ENCODE assay signal across 22 cellular contexts in genomic region chr1:232966663-232967062, GRCh38. TPM values are rescaled to one million over a fixed set of nuclear protein-coding genes. Genes with fewer than 3 reads are reported as not detected.
DNase-seq lines count a peak whose midpoint lies in the region; ATAC-seq, FAIRE-seq and TF ChIP-seq lines count a peak whose summit lies in the region.
"Had no signal": no experiment of that assay in that cellular context is flagged by ENCODE, and none has a peak within 500 bp of the region (broad histone marks: within the 10 kb centered on the region; RNA-seq: fewer than 3 reads in every experiment).

No MANE protein-coding gene starts in this region.

- H3K9me3 ChIP-seq in pancreas = no peaks in the 10 kb centered on the region

- peaks cover 0 to 7% (median 0%) of the 10 kb centered on the region in 3 donors for H3K4me1 ChIP-seq in pancreas

- no peak for FAIRE-seq in pancreas (lab: Jason Lieb, UNC)

- WGBS in pancreas, 2 donors = 26 to 43% methylated on average over 4 of the region's 4 CpGs

- CTCF ChIA-PET in Calu3 (lab: Charles Lee) = no interaction called here

- ATAC-seq in esophagus mucosa (peak; percentile 90), pancreas (peak; percentile 68 to 76 (median 72))
- ATAC-seq: natural killer cell treated with Interleukin-12 subunit alpha and Interleukin-12 subunit beta and Interleukin-15 and Interleukin-18, amount 100 ng/mL, for 72 hours had no signal

- H3K27me3 ChIP-seq in pancreas = no peaks in the 10 kb centered on the region

- no peaks in the 10 kb centered on the region for H3K36me3 Mint-ChIP-seq in Calu3 (ENCODE audit: insufficient read depth, unreplicated experiment)

- no peak overlapping the region for H3K4me3 Mint-ChIP-seq in Calu3 (ENCODE audit: low read depth, unreplicated experiment)
- H3K4me3 Mint-ChIP-seq: activated CD4-positive, alpha-beta memory T cell treated with anti-CD3 and anti-CD28 coated beads for 36 hours; CD4-positive, alpha-beta memory T cell; natural killer cell treated with Interleukin-12 subunit alpha and Interleukin-12 subunit beta and Interleukin-15 and Interleukin-18, amount 100 ng/mL, for 72 hours had no signal

- H3K36me3 ChIP-seq in pancreas = peaks cover 0 to 10% (median 0%) of the 10 kb centered on the region in 3 donors

- intact Hi-C loops in Calu3 (cut with micrococcal nuclease; ENCODE audit: unreplicated experiment) (no loop called here), pancreas (cut with DNase I) (no loop called here)

- DNase-seq in Calu3 = peak; percentile 42
- DNase-seq in LoVo (ENCODE audit: low spot score) = peak; percentile 22
- DNase-seq in pancreas = no peak
- no peak for DNase-seq in activated CD4-positive, alpha-beta T cell treated with anti-CD3 and anti-CD28 coated beads for 48 hours
- no peak for DNase-seq in stimulated activated CD4-positive, alpha-beta T cell treated with anti-CD3 and anti-CD28 coated beads, Interleukin-4, amount 100 ng/mL, for 1 hour
- DNase-seq in NAMALWA (ENCODE audit: low spot score) = no peak
- DNase-seq: activated CD4-positive, alpha-beta memory T cell treated with anti-CD3 and anti-CD28 coated beads for 36 hours; activated gamma-delta T cell treated with Interleukin-2 at 50 U/mL for 16 hours; activated T-cell treated with anti-CD3 and anti-CD28 coated beads for 4 hours; amniotic stem cell; caudate nucleus; CD4-positive, alpha-beta memory T cell; effector CD4-positive, alpha-beta T cell; glutamatergic neuron; Kasumi-1; mammary epithelial cell; NCI-H1105 treated with DMSO at 0.1 percent for 48 hours; NCI-H2081 treated with DMSO at 0.1 percent for 48 hours; SIG-M5; stimulated activated CD4-positive, alpha-beta T cell treated with anti-CD3 and anti-CD28 coated beads, Interleukin-2, amount 100 ng/mL, for 48 hours had no signal

- H3K27ac Mint-ChIP-seq in Calu3 (ENCODE audit: unreplicated experiment) = no peak overlapping the region
- H3K27ac Mint-ChIP-seq: activated CD4-positive, alpha-beta memory T cell treated with anti-CD3 and anti-CD28 coated beads for 36 hours; CD4-positive, alpha-beta memory T cell; natural killer cell treated with Interleukin-12 subunit alpha and Interleukin-12 subunit beta and Interleukin-15 and Interleukin-18, amount 100 ng/mL, for 72 hours had no signal

- H3K4me3 ChIP-seq in pancreas = no peak overlapping the region

- peaks cover 2% of the 10 kb centered on the region for H3K9me3 Mint-ChIP-seq in Calu3 (ENCODE audit: low read depth, unreplicated experiment)

- TF ChIP-seq CTCF in Calu3 (IDR thresholded peaks at IDR 0.05; ENCODE audit: unreplicated experiment) (no peak), pancreas (IDR thresholded peaks at IDR 0.05) (no peak)

- H3K27ac ChIP-seq in pancreas = no peak overlapping the region

- no peaks in the 10 kb centered on the region for H3K27me3 Mint-ChIP-seq in Calu3 (ENCODE audit: unreplicated experiment)
- H3K27me3 Mint-ChIP-seq: activated CD4-positive, alpha-beta memory T cell treated with anti-CD3 and anti-CD28 coated beads for 36 hours; CD4-positive, alpha-beta memory T cell; natural killer cell treated with Interleukin-12 subunit alpha and Interleukin-12 subunit beta and Interleukin-15 and Interleukin-18, amount 100 ng/mL, for 72 hours had no signal

- BruUV-seq in Calu3 (replicated peaks; lab: Mats Ljungman, UMichigan) = no TSS peak

- no peaks in the 10 kb centered on the region for H3K4me1 Mint-ChIP-seq in Calu3 (ENCODE audit: low read depth, unreplicated experiment)

RNA-seq across cellular contexts. Expression of gene NTPCR, which starts 16.3 kb away (rescaled TPM):
- 38.2 and 39.2 TPM in 2 replicates for total RNA-seq in Calu3 (2022)
- 44.0 TPM for total RNA-seq in esophagus mucosa
- 10 to 100 TPM in 5 of 6 donors, 1 to 10 TPM in 1; 10.0 to 24.6 (median 19.1) TPM for total RNA-seq in pancreas
- 10 to 100 TPM; 23.0 to 40.6 TPM for polyA plus RNA-seq in pancreas

Comparison
In these comparisons a context has a peak if more than half of its experiments do, and no peak if none do; other contexts are left out.
1. DNase-seq: peak in Calu3 (single experiment) and LoVo (single experiment); none in pancreas (0 of 6), activated CD4-positive, alpha-beta T cell treated with anti-CD3 and anti-CD28 coated beads for 48 hours (single experiment), stimulated activated CD4-positive, alpha-beta T cell treated with anti-CD3 and anti-CD28 coated beads, Interleukin-4, amount 100 ng/mL, for 1 hour (single experiment) and NAMALWA (single experiment).